In the genomic region with DNA sequence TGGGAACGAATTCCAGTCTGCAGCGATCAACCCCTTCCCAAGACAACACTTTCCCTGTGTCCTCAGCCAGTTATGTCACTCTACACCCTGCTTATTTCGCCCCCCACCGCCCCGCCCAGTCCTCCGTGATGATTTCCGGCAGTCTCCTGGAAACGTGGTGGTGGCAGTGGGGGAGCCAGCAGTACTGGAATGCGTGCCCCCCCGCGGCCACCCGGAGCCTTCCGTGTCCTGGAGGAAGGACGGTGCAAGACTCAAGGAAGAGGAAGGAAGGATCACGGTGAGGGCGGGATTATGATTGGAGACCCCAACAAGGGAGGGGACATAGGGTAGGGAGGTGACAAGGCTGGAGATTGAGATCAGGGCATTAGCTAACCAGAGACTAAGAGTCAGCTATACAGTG, we compare ENCODE assay signal across 27 cellular contexts. TPM values are rescaled to one million over a fixed set of nuclear protein-coding genes. Genes with fewer than 3 reads are reported as not detected.
DNase-seq lines count a peak whose midpoint lies in the region; ATAC-seq, FAIRE-seq and TF ChIP-seq lines count a peak whose summit lies in the region.
"Had no signal": no experiment of that assay in that cellular context is flagged by ENCODE, and none has a peak within 500 bp of the region (broad histone marks: within the 10 kb centered on the region; RNA-seq: fewer than 3 reads in every experiment).

No MANE protein-coding gene starts in this region.

- H3K9me3 Mint-ChIP-seq in activated T-cell treated with anti-CD3 and anti-CD28 coated beads, Interleukin-2, amount 50 U/mL, for 4 hours: no peaks in the 10 kb centered on the region
- H3K9me3 Mint-ChIP-seq in neural progenitor cell: no peaks in the 10 kb centered on the region

- H4K20me1 ChIP-seq in H1 (replicated peaks in 1 of 2; ENCODE audit: control insufficient read depth in 1 of 2, insufficient read depth in 2 of 2, low read length in 2 of 2): peaks cover 10 to 25% of the 10 kb centered on the region in 2 experiments
- H4K20me1 ChIP-seq in neural progenitor cell (ENCODE audit: low read depth): peaks cover 23% of the 10 kb centered on the region

- no peak for TF ChIP-seq POLR2A in H1 (IDR thresholded peaks at IDR 0.05; ENCODE audit: control extremely low read depth in 1 of 2, low read depth in 2 of 2, low read length in 2 of 2)

- no peak overlapping the region for H4K5ac ChIP-seq in H1 (ENCODE audit: insufficient read length, low read depth, low read length)

- H3K36me3 Mint-ChIP-seq in activated T-cell treated with anti-CD3 and anti-CD28 coated beads, Interleukin-2, amount 50 U/mL, for 4 hours (ENCODE audit: insufficient read depth): no peaks in the 10 kb centered on the region
- no peaks in the 10 kb centered on the region for H3K36me3 Mint-ChIP-seq in neural progenitor cell

- peaks cover 83% of the 10 kb centered on the region for H3K27me3 Mint-ChIP-seq in activated T-cell treated with anti-CD3 and anti-CD28 coated beads, Interleukin-2, amount 50 U/mL, for 4 hours (ENCODE audit: low read depth)
- H3K27me3 Mint-ChIP-seq in neural progenitor cell (ENCODE audit: insufficient read depth, low read depth): peaks cover 77% of the 10 kb centered on the region

- H3K4me1 Mint-ChIP-seq in activated T-cell treated with anti-CD3 and anti-CD28 coated beads, Interleukin-2, amount 50 U/mL, for 4 hours (ENCODE audit: low read depth): peaks cover 30% of the 10 kb centered on the region
- peaks cover 33% of the 10 kb centered on the region for H3K4me1 Mint-ChIP-seq in neural progenitor cell

- H3K56ac ChIP-seq in H1 (replicated peaks; ENCODE audit: insufficient read length, low read depth, low read length): no peak overlapping the region

- no peaks in the 10 kb centered on the region; the same call in 1 of the 2 replicates for H3K23me2 ChIP-seq in H1 (ENCODE audit: low read depth, low read length)

- H3K4me3 Mint-ChIP-seq in activated T-cell treated with anti-CD3 and anti-CD28 coated beads, Interleukin-2, amount 50 U/mL, for 4 hours: peak overlapping the region; percentile 46
- H3K4me3 Mint-ChIP-seq in neural progenitor cell: peak overlapping the region; percentile 38

- H2BK20ac ChIP-seq in H1 (ENCODE audit: low read length): no peak overlapping the region

- H3K9ac ChIP-seq in HUES64 (ENCODE audit: low read depth, low read length): no peak overlapping the region
- H3K9ac ChIP-seq in H1 (replicated peaks in 1 of 4; ENCODE audit: extremely low read depth in 1 of 4, low read depth in 3 of 4, low read length in 3 of 4): no peak overlapping the region
- no peak overlapping the region for H3K9ac ChIP-seq in neural progenitor cell
- H3K9ac ChIP-seq: BLaER1 had no signal

- H3K27ac ChIP-seq in HUES64 (ENCODE audit: low read depth, low read length) (no peak overlapping the region), H1 (ENCODE audit: low read depth, low read length) (no peak overlapping the region), neural progenitor cell (no peak overlapping the region)
- H3K27ac ChIP-seq: ascending aorta, BLaER1, gastrocnemius medialis, stomach, transverse colon had no signal

- no peak overlapping the region for H3K23ac ChIP-seq in H1 (ENCODE audit: insufficient read length)

- no peak overlapping the region for H3K14ac ChIP-seq in H1 (ENCODE audit: insufficient read length)

- no peak for FAIRE-seq in H1 (lab: Jason Lieb, UNC)

- TF ChIP-seq RAD21 in H1 (IDR thresholded peaks at IDR 0.05 in 1 of 2, conservative IDR thresholded peaks at IDR 0.05 in 1 of 2; ENCODE audit: low read depth in 2 of 2, low read length in 2 of 2): no peak

- H3K4me1 ChIP-seq in HUES64 (ENCODE audit: insufficient read depth, low read length) (no peaks in the 10 kb centered on the region), H1 (replicated peaks in 1 of 4; ENCODE audit: control insufficient read depth in 3 of 4, insufficient read depth in 4 of 4, low read length in 3 of 4) (peaks cover 0 to 23% (median 14%) of the 10 kb centered on the region in 4 experiments; a peak in 6 of 7 replicates), neural progenitor cell (peaks cover 30% of the 10 kb centered on the region)
- H3K4me1 ChIP-seq: BLaER1 had no signal

- H3K4me2 ChIP-seq in H1 (ENCODE audit: insufficient read depth in 1 of 2, low read depth in 2 of 2, low read length in 2 of 2): peak overlapping the region; percentile 42 to 57; a peak in 3 of 4 replicates
- no peak overlapping the region for H3K4me2 ChIP-seq in neural progenitor cell
- H3K4me2 ChIP-seq: BLaER1 had no signal

- no peak overlapping the region for H2AFZ ChIP-seq in H1 (ENCODE audit: low read length)
- no peak overlapping the region for H2AFZ ChIP-seq in neural progenitor cell (replicated peaks)

- DNase-seq in activated T-cell treated with anti-CD3 and anti-CD28 coated beads, Interleukin-2, amount 50 U/mL, for 4 hours: no peak
- no peak for DNase-seq in activated T-cell treated with anti-CD3 and anti-CD28 coated beads, Interleukin-2, amount 50 U/mL, for 48 hours
- DNase-seq in H1 (ENCODE audit: low read depth in 1 of 2, low spot score in 2 of 2) (no peak), neural progenitor cell (ENCODE audit: low spot score) (no peak), cerebellum (ENCODE audit: low spot score) (no peak)
- DNase-seq in NK-92 treated with Interleukin-12 subunit alpha and Interleukin-12 subunit beta, amount 100 ng/mL, for 24 hours (lab: John Stamatoyannopoulos, UW): no peak
- DNase-seq: activated CD4-positive, alpha-beta T cell treated with anti-CD3 and anti-CD28 coated beads for 1 hour; cerebellar nuclear complex; effector CD4-positive, alpha-beta T cell; gastrocnemius medialis; kidney glomerular epithelial cell; NCI-H1105 treated with DMSO at 0.1 percent for 48 hours; NCI-H2081; NCI-H345; NCI-H82; SHP77; stimulated activated CD4-positive, alpha-beta T cell treated with anti-CD3 and anti-CD28 coated beads, Interleukin-12 subunit alpha, Interleukin-12 subunit beta, amount 100 ng/mL, for 4 hours; stomach; transverse colon had no signal

- no peaks in the 10 kb centered on the region for H3K36me3 ChIP-seq in HUES64 (ENCODE audit: insufficient read depth, low read length)
- peaks cover 0 to 4% (median 0%) of the 10 kb centered on the region in 4 experiments; a peak in 1 of 8 replicates for H3K36me3 ChIP-seq in H1 (ENCODE audit: control insufficient read depth in 2 of 4, insufficient read depth in 4 of 4, low read length in 3 of 4)
- H3K36me3 ChIP-seq in neural progenitor cell: no peaks in the 10 kb centered on the region
- H3K36me3 ChIP-seq: ascending aorta, BLaER1, gastrocnemius medialis, stomach, transverse colon had no signal

- no peak overlapping the region for H2AK5ac ChIP-seq in H1 (ENCODE audit: low read depth, low read length)

- H3K27me3 ChIP-seq in HUES64 (ENCODE audit: insufficient read depth, low read length) (peaks cover 100% of the 10 kb centered on the region), H1 (replicated peaks in 1 of 4; ENCODE audit: control insufficient read depth in 3 of 4, extremely low read depth in 1 of 4, insufficient read depth in 3 of 4, low read length in 3 of 4) (peaks cover 72 to 100% (median 94%) of the 10 kb centered on the region in 4 experiments), neural progenitor cell (peaks cover 98% of the 10 kb centered on the region)

- H3K79me1 ChIP-seq in H1 (ENCODE audit: low read depth, low read length): no peaks in the 10 kb centered on the region

- no peak overlapping the region for H4K8ac ChIP-seq in H1 (ENCODE audit: extremely low read depth, insufficient read depth, low read length)

- no peak overlapping the region for H3K27ac Mint-ChIP-seq in neural progenitor cell

- no peak overlapping the region for H3K18ac ChIP-seq in H1 (ENCODE audit: extremely low read depth, low read length)

- no peak overlapping the region for H2BK15ac ChIP-seq in H1 (ENCODE audit: low read length)

- H3F3A ChIP-seq in neural progenitor cell (ENCODE audit: low read depth): peaks cover 17% of the 10 kb centered on the region

- no peak overlapping the region for H4K91ac ChIP-seq in H1 (replicated peaks; ENCODE audit: insufficient read length, low read length)

- 17% methylated on average over 15 of the region's 16 CpGs for WGBS in HUES64
- 33% methylated on average over 16 of the region's 16 CpGs; no CpG with 5 or more reads in 1 of the 2 experiments for WGBS in H1 (ENCODE audit: extremely low coverage in 1 of 2, insufficient coverage in 1 of 2, insufficient read length in 1 of 2, insufficient replicate concordance in 2 of 2, low coverage in 1 of 2, low lambda C conversion rate in 2 of 2, missing lambda C conversion rate in 1 of 2), 2 experiments

- H2BK12ac ChIP-seq in H1 (ENCODE audit: low read depth, low read length): no peak overlapping the region

- no peak for TF ChIP-seq EP300 in H1 (IDR thresholded peaks at IDR 0.05; ENCODE audit: borderline replicate concordance in 1 of 2, low read depth in 2 of 2, low read length in 2 of 2)

- CTCF ChIA-PET in H1 (lab: Charles Lee; ENCODE audit: partially characterized antibody): interaction anchor here (0.9 to 5.6 kb wide), 11 partner anchors 9 to 226 kb away, joined by 3 to 52 read pairs (median 4); no protein-coding TSS in a partner anchor

- H3K4ac ChIP-seq in H1 (replicated peaks; ENCODE audit: insufficient read length, low read depth, low read length): no peak overlapping the region

- H2BK120ac ChIP-seq in H1 (replicated peaks; ENCODE audit: low read depth, low read length): no peak overlapping the region

- H2BK5ac ChIP-seq in H1 (ENCODE audit: low read depth, low read length): no peak overlapping the region

- no peaks in the 10 kb centered on the region for H3K79me2 ChIP-seq in H1 (ENCODE audit: control insufficient read depth in 1 of 2, insufficient read depth in 2 of 2, low read length in 2 of 2)
- no peaks in the 10 kb centered on the region for H3K79me2 ChIP-seq in neural progenitor cell (ENCODE audit: low read depth)

- POLR2A ChIA-PET in H1 (lab: Charles Lee; ENCODE audit: partially characterized antibody): no interaction called here

- H3K9me3 ChIP-seq in HUES64 (ENCODE audit: insufficient read depth, low read depth, low read length): no peaks in the 10 kb centered on the region
- H3K9me3 ChIP-seq in H1 (ENCODE audit: insufficient read depth in 2 of 2, low read depth in 1 of 2, low read length in 1 of 2): no peaks in the 10 kb centered on the region
- H3K9me3 ChIP-seq in neural progenitor cell (ENCODE audit: low read depth): no peaks in the 10 kb centered on the region
- H3K9me3 ChIP-seq: ascending aorta, gastrocnemius medialis, stomach, transverse colon had no signal

- TF ChIP-seq CTCF in H1 (IDR thresholded peaks at IDR 0.05; ENCODE audit: control extremely low read depth in 1 of 3, insufficient read depth in 1 of 3, low read depth in 1 of 3, low read length in 3 of 3): no peak
- no peak for TF ChIP-seq CTCF in neural progenitor cell (IDR thresholded peaks at IDR 0.05)

- H3K4me3 ChIP-seq in HUES64 (ENCODE audit: low read length) (0 out of 2 replicates have a peak overlapping the region, but pooled peaks have one; percentile 24), H1 (ENCODE audit: extremely low read depth in 1 of 4, insufficient read depth in 2 of 4, low read depth in 3 of 4, low read length in 4 of 4) (peak overlapping the region in 1 of 4 experiments; percentile 46; a peak in 1 of 8 replicates), neural progenitor cell (no peak overlapping the region)
- H3K4me3 ChIP-seq: ascending aorta, BLaER1, gastrocnemius medialis, transverse colon had no signal

- no peak for ATAC-seq in activated T-cell treated with anti-CD3 and anti-CD28 coated beads, Interleukin-2, amount 50 U/mL, for 4 hours
- no peak for ATAC-seq in HG03565 (IDR thresholded peaks at IDR 0.05; ENCODE audit: unreplicated experiment)
- ATAC-seq: esophagus mucosa, gastrocnemius medialis had no signal

RNA-seq across cellular contexts. Expression of a gene that starts 4.1 kb away (rescaled TPM):
- 10 to 100 TPM in 2 of 3 donors, 1 to 10 TPM in 1; 9.7 to 11.6 (median 10.4) TPM for total RNA-seq in activated T-cell treated with anti-CD3 and anti-CD28 coated beads, Interleukin-2, amount 50 U/mL, for 4 hours
- polyA plus RNA-seq in HUES64 (2013, experiment 1 of 2): 4.9 TPM
- 10.1 TPM for polyA plus RNA-seq in HUES64 (2013, experiment 2 of 2)
- total RNA-seq in H1 (2021; fragmentation: NEBNext Ultra II Directional; extraction: Animal tissue kit (Norgen Biotek cat#: 25700)): 7.8 and 12.1 TPM in 2 replicates
- polyA plus RNA-seq in H1 (2011; rRNA removed): 24.6 and 42.1 TPM in 2 replicates
- 29.6 TPM for polyA plus RNA-seq in H1 (2011; cell fraction: cytosol; rRNA removed)
- polyA plus RNA-seq in H1 (2011; cell fraction: nucleus; rRNA removed): 136 TPM
- 11.8 to 25.7 TPM (median 17.2 TPM) in 4 replicates for polyA plus RNA-seq in H1 (2012, experiment 1 of 2)
- 11.5 TPM for polyA plus RNA-seq in H1 (2012, experiment 2 of 2)
- polyA plus RNA-seq in H1 (2013, experiment 1 of 2): 20.1 TPM
- polyA plus RNA-seq in H1 (2013, experiment 2 of 2): 18.8 TPM
- polyA minus RNA-seq in H1 (2011; rRNA and poly(A)+ RNA removed): 6.2 and 7.0 TPM in 2 replicates
- polyA minus RNA-seq in H1 (2011; cell fraction: cytosol; rRNA and poly(A)+ RNA removed): 4.0 TPM
- polyA minus RNA-seq in H1 (2011; cell fraction: nucleus; rRNA and poly(A)+ RNA removed): 15.6 TPM
- total RNA-seq in neural progenitor cell (ENCODE audit: low replicate concordance): 12.6 and 30.7 TPM in 2 replicates
- 30.1 TPM for total RNA-seq in cerebellum

RNA-seq across cellular contexts. Expression of a gene that starts 28.3 kb away (rescaled TPM):
- not detected for total RNA-seq in activated T-cell treated with anti-CD3 and anti-CD28 coated beads, Interleukin-2, amount 50 U/mL, for 4 hours
- polyA plus RNA-seq in HUES64 (2013, experiment 1 of 2): not detected
- 0.19 TPM for polyA plus RNA-seq in HUES64 (2013, experiment 2 of 2)
- total RNA-seq in H1 (2021; fragmentation: NEBNext Ultra II Directional; extraction: Animal tissue kit (Norgen Biotek cat#: 25700)): not detected in 2 replicates
- polyA plus RNA-seq in H1 (2011; rRNA removed): 0.03 TPM in 1 of 2 replicates, not detected in the other
- not detected for polyA plus RNA-seq in H1 (2011; cell fraction: cytosol; rRNA removed)
- polyA plus RNA-seq in H1 (2011; cell fraction: nucleus; rRNA removed): not detected
- 0.06 TPM in 1 of 4 replicates, not detected in the others for polyA plus RNA-seq in H1 (2012, experiment 1 of 2)
- polyA plus RNA-seq in H1 (2012, experiment 2 of 2): 0.07 TPM
- polyA plus RNA-seq in H1 (2013, experiment 1 of 2): not detected
- polyA plus RNA-seq in H1 (2013, experiment 2 of 2): not detected
- not detected in 2 replicates for polyA minus RNA-seq in H1 (2011; rRNA and poly(A)+ RNA removed)
- not detected for polyA minus RNA-seq in H1 (2011; cell fraction: cytosol; rRNA and poly(A)+ RNA removed)
- not detected for polyA minus RNA-seq in H1 (2011; cell fraction: nucleus; rRNA and poly(A)+ RNA removed)
- total RNA-seq in neural progenitor cell (ENCODE audit: low replicate concordance): not detected in 2 replicates
- 7.9 TPM for total RNA-seq in cerebellum
- total RNA-seq: A673 had no signal

RNA-seq across cellular contexts. Expression of a gene that starts 49.7 kb away (rescaled TPM):
- total RNA-seq in activated T-cell treated with anti-CD3 and anti-CD28 coated beads, Interleukin-2, amount 50 U/mL, for 4 hours: not detected
- not detected for polyA plus RNA-seq in HUES64 (2013, experiment 1 of 2)
- polyA plus RNA-seq in HUES64 (2013, experiment 2 of 2): not detected
- total RNA-seq in H1 (2021; fragmentation: NEBNext Ultra II Directional; extraction: Animal tissue kit (Norgen Biotek cat#: 25700)): not detected in 2 replicates
- not detected in 2 replicates for polyA plus RNA-seq in H1 (2011; rRNA removed)
- not detected for polyA plus RNA-seq in H1 (2011; cell fraction: cytosol; rRNA removed)
- polyA plus RNA-seq in H1 (2011; cell fraction: nucleus; rRNA removed): 0.07 TPM
- not detected in 4 replicates for polyA plus RNA-seq in H1 (2012, experiment 1 of 2)
- polyA plus RNA-seq in H1 (2012, experiment 2 of 2): not detected
- polyA plus RNA-seq in H1 (2013, experiment 1 of 2): not detected
- polyA plus RNA-seq in H1 (2013, experiment 2 of 2): not detected
- polyA minus RNA-seq in H1 (2011; rRNA and poly(A)+ RNA removed): 0.16 TPM in 1 of 2 replicates, not detected in the other
- polyA minus RNA-seq in H1 (2011; cell fraction: cytosol; rRNA and poly(A)+ RNA removed): not detected
- polyA minus RNA-seq in H1 (2011; cell fraction: nucleus; rRNA and poly(A)+ RNA removed): not detected
- total RNA-seq in neural progenitor cell (ENCODE audit: low replicate concordance) (not detected in 2 replicates), cerebellum (not detected)
- total RNA-seq: A673, ascending aorta, Daoy, esophagus mucosa, gastrocnemius medialis, osteocyte, stomach, transverse colon had no signal
- polyA plus RNA-seq: stomach had no signal
